Comparison of ENCODE assay signal across 8 cellular contexts in the genomic region with DNA sequence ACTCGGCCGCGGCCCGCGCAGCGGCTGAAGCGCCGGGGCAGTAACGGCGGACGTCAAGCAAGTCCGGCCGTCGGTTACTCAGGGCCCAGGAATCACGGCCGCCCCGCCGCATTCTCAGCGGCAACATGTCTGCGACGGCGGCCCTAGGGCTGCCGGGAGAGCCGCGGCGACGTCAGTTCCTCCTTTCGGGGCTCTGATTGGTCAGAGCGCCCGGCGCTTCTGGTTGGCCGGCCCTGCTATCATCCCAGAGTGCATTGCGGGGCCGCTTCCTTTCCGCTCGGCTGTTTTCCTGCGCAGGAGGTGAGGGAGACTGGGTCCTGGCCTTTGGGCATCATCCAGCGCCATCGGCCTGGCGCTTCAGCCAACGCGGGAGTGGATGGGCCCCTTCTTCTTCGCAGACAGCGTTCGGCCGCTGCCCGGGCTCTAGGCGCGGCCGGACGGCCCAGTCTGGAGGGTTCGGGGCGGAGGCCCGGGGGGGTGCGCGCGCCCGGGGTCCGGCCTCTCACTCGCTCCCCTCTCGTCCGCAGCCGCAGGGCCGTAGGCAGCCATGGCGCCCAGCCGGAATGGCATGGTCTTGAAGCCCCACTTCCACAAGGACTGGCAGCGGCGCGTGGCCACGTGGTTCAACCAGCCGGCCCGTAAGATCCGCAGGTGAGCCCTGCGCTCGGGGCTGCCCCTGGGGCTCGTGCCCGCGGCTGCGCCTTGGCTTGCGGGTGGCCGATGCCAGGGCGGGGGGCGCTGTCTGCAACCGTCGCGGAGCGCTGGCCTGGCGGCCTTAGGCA. TPM values are rescaled to one million over a fixed set of nuclear protein-coding genes. Genes with fewer than 3 reads are reported as not detected.
A peak's percentile ranks its signal among the peaks of the same experiment; 100 is the strongest.
DNase-seq lines count a peak whose midpoint lies in the region; ATAC-seq and TF ChIP-seq lines count a peak whose summit lies in the region.

Gene RPL13 (plus strand): TSS at position 270 of the 782 bp plus-strand sequence. CDS start 278 bp downstream, at position 548.

- no peaks in the 10 kb centered on the region for H3K27me3 ChIP-seq in SU-DHL-6 (ENCODE audit: low read length)
- no peaks in the 10 kb centered on the region for H3K27me3 ChIP-seq in thoracic aorta (replicated peaks; ENCODE audit: insufficient read depth)

- H3K4me3 Mint-ChIP-seq in activated naive CD8-positive, alpha-beta T cell treated with anti-CD3 and anti-CD28 coated beads, Interleukin-2, amount 10 ng/mL, durations not matched to agents 7 days and 5 days, result peak within 1 kb of the TSS; percentile 98
- peak within 1 kb of the TSS; percentile 96 for H3K4me3 Mint-ChIP-seq in osteocyte (ENCODE audit: unreplicated experiment)

- DNase-seq in GM10266 (ENCODE audit: extremely low spot score) (peak; percentile 99), NCI-H1417 (lab: John Stamatoyannopoulos, UW) (peak; percentile 87 to 94 (median 91)), head of caudate nucleus (peak; percentile 90 to 98 (median 96)), osteocyte (ENCODE audit: extremely low spot score, unreplicated experiment) (peak; percentile 97), thoracic aorta (ENCODE audit: low spot score) (peak; percentile 84)
- DNase-seq in activated naive CD8-positive, alpha-beta T cell treated with anti-CD3 and anti-CD28 coated beads, Interleukin-2, amount 10 ng/mL, durations not matched to agents 7 days and 5 days, result peak; percentile 92

- POLR2A ChIA-PET in activated naive CD8-positive, alpha-beta T cell treated with anti-CD3 and anti-CD28 coated beads, Interleukin-2, amount 10 ng/mL, durations not matched to agents 7 days and 5 days (lab: Charles Lee), result interaction anchor here (1.2 to 4.4 kb wide), 3 partner anchors 12 to 71 kb away, joined by 3 to 21 read pairs (median 4); partner anchors contain the start of gene SPG7

- peak within 1 kb of the TSS; percentile 99 for H3K9ac ChIP-seq in SU-DHL-6 (ENCODE audit: low read length)

- ATAC-seq in HG02642 (IDR thresholded peaks at IDR 0.05; ENCODE audit: poor library complexity, unreplicated experiment) (peak; percentile 89), thoracic aorta (ENCODE audit: insufficient number of reproducible peaks, low FRiP score, low read depth) (peak; percentile 91)
- peak; percentile 93 for ATAC-seq in activated naive CD8-positive, alpha-beta T cell treated with anti-CD3 and anti-CD28 coated beads, Interleukin-2, amount 10 ng/mL, durations not matched to agents 7 days and 5 days (ENCODE audit: low read depth)

- intact Hi-C loops in head of caudate nucleus (cut with DNase I), result loop anchor here (10.0 kb wide), 1 partner anchor 124 kb away; the partner anchor contains the start of gene CDK10

- peaks cover 50% of the 10 kb centered on the region for H3F3A ChIP-seq in SU-DHL-6 (ENCODE audit: insufficient read depth)

- peaks cover 19 to 45% of the 10 kb centered on the region in 2 donors for H3K4me1 ChIP-seq in thoracic aorta (ENCODE audit: control insufficient read depth in 1 of 2, low read depth in 2 of 2)

- no peaks in the 10 kb centered on the region for H3K9me3 Mint-ChIP-seq in activated naive CD8-positive, alpha-beta T cell treated with anti-CD3 and anti-CD28 coated beads, Interleukin-2, amount 10 ng/mL, durations not matched to agents 7 days and 5 days
- H3K9me3 Mint-ChIP-seq in osteocyte (ENCODE audit: unreplicated experiment), result no peaks in the 10 kb centered on the region

- H3K4me3 ChIP-seq in SU-DHL-6 (ENCODE audit: insufficient read depth, low read length, poor library complexity, severe bottlenecking), result peak within 1 kb of the TSS; percentile 72
- H3K4me3 ChIP-seq in thoracic aorta, result peak within 1 kb of the TSS; percentile 82

- peaks cover 27% of the 10 kb centered on the region for H3K36me3 Mint-ChIP-seq in activated naive CD8-positive, alpha-beta T cell treated with anti-CD3 and anti-CD28 coated beads, Interleukin-2, amount 10 ng/mL, durations not matched to agents 7 days and 5 days
- peaks cover 41% of the 10 kb centered on the region for H3K36me3 Mint-ChIP-seq in osteocyte (ENCODE audit: unreplicated experiment)

- peak within 1 kb of the TSS; percentile 62 for H3K4me2 ChIP-seq in SU-DHL-6 (ENCODE audit: low read depth, low read length, poor library complexity, severe bottlenecking)

- H3K9me2 ChIP-seq in SU-DHL-6 (replicated peaks; ENCODE audit: insufficient read depth, low read length), result no peaks in the 10 kb centered on the region

- peaks cover 19% of the 10 kb centered on the region for H4K20me1 ChIP-seq in SU-DHL-6 (ENCODE audit: low read depth, low read length)

- peaks cover 21% of the 10 kb centered on the region for H3K79me2 ChIP-seq in SU-DHL-6 (ENCODE audit: insufficient read depth, low read length)

- H3K36me3 ChIP-seq in SU-DHL-6 (ENCODE audit: low read length), result peaks cover 31% of the 10 kb centered on the region
- peaks cover 31% of the 10 kb centered on the region for H3K36me3 ChIP-seq in thoracic aorta

- TF ChIP-seq CTCF in GM10266 (IDR thresholded peaks at IDR 0.05; ENCODE audit: control insufficient read depth, insufficient read depth, low read depth, missing control alignments) (peak; percentile 22), SU-DHL-6 (IDR thresholded peaks at IDR 0.05; ENCODE audit: insufficient read depth, low read length, poor library complexity, severe bottlenecking) (no peak), osteocyte (IDR thresholded peaks at IDR 0.05) (no peak), thoracic aorta (IDR thresholded peaks at IDR 0.05) (no peak)

- H3K9me3 ChIP-seq in SU-DHL-6 (ENCODE audit: insufficient read depth, low read length) (no peaks in the 10 kb centered on the region), thoracic aorta (no peaks in the 10 kb centered on the region)

- peak within 1 kb of the TSS; percentile 58 for H2AFZ ChIP-seq in SU-DHL-6 (ENCODE audit: low read depth, low read length, severe bottlenecking)

- peaks cover 47% of the 10 kb centered on the region for H3K4me1 Mint-ChIP-seq in activated naive CD8-positive, alpha-beta T cell treated with anti-CD3 and anti-CD28 coated beads, Interleukin-2, amount 10 ng/mL, durations not matched to agents 7 days and 5 days
- peaks cover 58% of the 10 kb centered on the region for H3K4me1 Mint-ChIP-seq in osteocyte (ENCODE audit: unreplicated experiment)

- H3K27ac ChIP-seq in SU-DHL-6 (ENCODE audit: low read depth, low read length) (peak within 1 kb of the TSS; percentile 68), thoracic aorta (peak within 1 kb of the TSS; percentile 93 to 98)

- H3K27ac Mint-ChIP-seq in activated naive CD8-positive, alpha-beta T cell treated with anti-CD3 and anti-CD28 coated beads, Interleukin-2, amount 10 ng/mL, durations not matched to agents 7 days and 5 days, result peak within 1 kb of the TSS; percentile 97
- peak within 1 kb of the TSS; percentile 99 for H3K27ac Mint-ChIP-seq in osteocyte (ENCODE audit: unreplicated experiment)

- H3K27me3 Mint-ChIP-seq in activated naive CD8-positive, alpha-beta T cell treated with anti-CD3 and anti-CD28 coated beads, Interleukin-2, amount 10 ng/mL, durations not matched to agents 7 days and 5 days, result no peaks in the 10 kb centered on the region
- H3K27me3 Mint-ChIP-seq in osteocyte (ENCODE audit: unreplicated experiment), result no peaks in the 10 kb centered on the region

RNA-seq across cellular contexts. Expression of gene RPL13, which starts in this region (rescaled TPM):
- 1,000 to 10,000 TPM; 2,631 to 2,711 TPM for total RNA-seq in activated naive CD8-positive, alpha-beta T cell treated with anti-CD3 and anti-CD28 coated beads, Interleukin-2, amount 10 ng/mL, durations not matched to agents 7 days and 5 days
- total RNA-seq in osteocyte, result 1,759 and 1,785 TPM in 2 replicates
- 1,000 to 10,000 TPM; 3,914 to 4,192 TPM for total RNA-seq in thoracic aorta

Comparison
In these comparisons a context has a peak if more than half of its experiments do, and no peak if none do; other contexts are left out.
1. Peak in every context shown above with its lines: DNase-seq, ATAC-seq, H3K4me3 ChIP-seq and H3K27ac ChIP-seq.